ENCODE assay signal across 19 cellular contexts in genomic region chr10:24214762-24215161, GRCh38. TPM values are rescaled to one million over a fixed set of nuclear protein-coding genes. Genes with fewer than 3 reads are reported as not detected.
DNase-seq lines count a peak whose midpoint lies in the region; ATAC-seq, FAIRE-seq and TF ChIP-seq lines count a peak whose summit lies in the region.
"Had no signal": no experiment of that assay in that cellular context is flagged by ENCODE, and none has a peak within 500 bp of the region (broad histone marks: within the 10 kb centered on the region; RNA-seq: fewer than 3 reads in every experiment).

No MANE protein-coding gene starts in this region.

- peaks cover 54% of the 10 kb centered on the region for H3K4me1 Mint-ChIP-seq in Caco-2 (ENCODE audit: low read depth, unreplicated experiment)
- H3K4me1 Mint-ChIP-seq: immature natural killer cell had no signal

- H3K27me3 Mint-ChIP-seq in Caco-2 (ENCODE audit: insufficient read depth, unreplicated experiment), result no peaks in the 10 kb centered on the region

- no peak for TF ChIP-seq POLR2A in prostate gland (IDR thresholded peaks at IDR 0.05)

- intact Hi-C loops in Caco-2 (cut with micrococcal nuclease; ENCODE audit: unreplicated experiment), result no loop called here
- intact Hi-C loops in colonic mucosa (cut with DNase I), result no loop called here
- intact Hi-C loops in prostate gland (cut with DNase I), result no loop called here

- H3K4me3 ChIP-seq in Caco-2 (ENCODE audit: low read depth, low read length), result no peak overlapping the region
- H3K4me3 ChIP-seq in colonic mucosa, result no peak overlapping the region
- H3K4me3 ChIP-seq in keratinocyte (ENCODE audit: control insufficient read depth in 2 of 3, extremely low read depth in 1 of 3, insufficient read depth in 2 of 3, low read depth in 1 of 3, low read length in 3 of 3), result no peak overlapping the region
- H3K4me3 ChIP-seq in prostate gland, result no peak overlapping the region

- H3K27ac ChIP-seq in colonic mucosa, result peak overlapping the region; percentile 15
- no peak overlapping the region for H3K27ac ChIP-seq in keratinocyte (ENCODE audit: control insufficient read depth, insufficient read depth, low read length)
- peak overlapping the region; percentile 6 to 18 for H3K27ac ChIP-seq in prostate gland
- H3K27ac ChIP-seq: foreskin keratinocyte had no signal

- H3K36me3 Mint-ChIP-seq in Caco-2 (ENCODE audit: insufficient read depth, unreplicated experiment), result peaks cover 30% of the 10 kb centered on the region
- H3K36me3 Mint-ChIP-seq: CD8-positive, alpha-beta T cell; immature natural killer cell; stimulated activated naive B cell treated with anti-CD40 and anti-IgM and Interleukin-4, amounts not matched to agents 10 μg/mL and 1 μg/mL and 100 μg/mL, for 72 hours had no signal

- DNase-seq in Caco-2 (peak in 1 of 2 experiments; percentile 30), colonic mucosa (no peak), keratinocyte (ENCODE audit: low read depth, low spot score) (no peak), prostate gland (ENCODE audit: low spot score) (no peak), HuH-7.5 (ENCODE audit: low spot score) (no peak), NCI-H69 (lab: John Stamatoyannopoulos, UW) (no peak)
- no peak for DNase-seq in activated naive CD4-positive, alpha-beta T cell (lab: John Stamatoyannopoulos, UW)
- DNase-seq: activated CD8-positive, alpha-beta T cell treated with anti-CD3 and anti-CD28 coated beads, Interleukin-2, amount 10 ng/mL, durations not matched to agents 7 days and 5 days; CD8-positive, alpha-beta T cell; effector CD4-positive, alpha-beta T cell; GF-D8; immature natural killer cell; IMR-90; NCI-H1105 treated with DMSO at 0.1 percent for 48 hours; NCI-H446; SK-N-SH; stimulated activated naive B cell treated with anti-CD40 and anti-IgM and Interleukin-4, amounts not matched to agents 10 μg/mL and 1 μg/mL and 100 μg/mL, for 72 hours had no signal

- POLR2A ChIA-PET in Caco-2 (lab: Charles Lee), result interaction anchor here (1.0 kb wide), 1 partner anchor 13 kb away, joined by 4 read pairs; no protein-coding TSS in a partner anchor

- no peaks in the 10 kb centered on the region for H3K9me3 Mint-ChIP-seq in Caco-2 (ENCODE audit: unreplicated experiment)
- H3K9me3 Mint-ChIP-seq: CD8-positive, alpha-beta T cell had no signal

- H3K9me1 ChIP-seq in keratinocyte (ENCODE audit: control insufficient read depth, extremely low read depth, insufficient read depth, low read length), result no peaks in the 10 kb centered on the region

- CTCF ChIA-PET in Caco-2 (lab: Charles Lee), result no interaction called here

- WGBS in prostate gland, result 44% methylated on average over 5 of the region's 5 CpGs

- peaks cover 4% of the 10 kb centered on the region; the same call in 1 of the 2 replicates for H3K36me3 ChIP-seq in Caco-2 (ENCODE audit: control insufficient read depth, insufficient read depth, low read length)
- no peaks in the 10 kb centered on the region for H3K36me3 ChIP-seq in colonic mucosa
- no peaks in the 10 kb centered on the region for H3K36me3 ChIP-seq in keratinocyte (ENCODE audit: control insufficient read depth in 2 of 2, extremely low read depth in 1 of 2, insufficient read depth in 2 of 2, low read length in 2 of 2)
- no peaks in the 10 kb centered on the region for H3K36me3 ChIP-seq in prostate gland

- H3K79me2 ChIP-seq in keratinocyte (ENCODE audit: control insufficient read depth, insufficient read depth, low read length), result no peaks in the 10 kb centered on the region

- H3K27me3 ChIP-seq in Caco-2 (replicated peaks; ENCODE audit: control insufficient read depth, insufficient read depth, low read length) (no peaks in the 10 kb centered on the region), colonic mucosa (no peaks in the 10 kb centered on the region), keratinocyte (ENCODE audit: control insufficient read depth, extremely low read depth, insufficient read depth, low read length) (no peaks in the 10 kb centered on the region), prostate gland (replicated peaks; ENCODE audit: insufficient read depth) (no peaks in the 10 kb centered on the region)

- peaks cover 36% of the 10 kb centered on the region for H3K4me1 ChIP-seq in Caco-2
- H3K4me1 ChIP-seq in colonic mucosa, result peaks cover 5% of the 10 kb centered on the region
- H3K4me1 ChIP-seq in keratinocyte (ENCODE audit: control insufficient read depth, extremely low read depth, insufficient read depth, low read length), result peaks cover 19% of the 10 kb centered on the region
- H3K4me1 ChIP-seq in prostate gland (replicated peaks), result no peaks in the 10 kb centered on the region

- H4K20me1 ChIP-seq in keratinocyte (ENCODE audit: control insufficient read depth, extremely low read depth, insufficient read depth, low read length), result no peaks in the 10 kb centered on the region

- ATAC-seq in HG03565 (IDR thresholded peaks at IDR 0.05; ENCODE audit: unreplicated experiment), result no peak
- ATAC-seq: activated CD8-positive, alpha-beta T cell treated with anti-CD3 and anti-CD28 coated beads, Interleukin-2, amount 10 ng/mL, durations not matched to agents 7 days and 5 days; CD8-positive, alpha-beta T cell; stimulated activated naive B cell treated with anti-CD40 and anti-IgM and Interleukin-4, amounts not matched to agents 10 μg/mL and 1 μg/mL and 100 μg/mL, for 72 hours had no signal

- dilution Hi-C loops in keratinocyte (cut with MboI; ENCODE audit: extremely low pct_ligation_motif_present, low sequenced_read_pairs), result no loop called here

- no peak overlapping the region for H3K4me3 Mint-ChIP-seq in Caco-2 (ENCODE audit: unreplicated experiment)
- H3K4me3 Mint-ChIP-seq: activated CD8-positive, alpha-beta T cell treated with anti-CD3 and anti-CD28 coated beads, Interleukin-2, amount 10 ng/mL, durations not matched to agents 7 days and 5 days; CD8-positive, alpha-beta T cell; immature natural killer cell; stimulated activated naive B cell treated with anti-CD40 and anti-IgM and Interleukin-4, amounts not matched to agents 10 μg/mL and 1 μg/mL and 100 μg/mL, for 72 hours had no signal

- H3K4me2 ChIP-seq in keratinocyte (ENCODE audit: control insufficient read depth, extremely low read depth, insufficient read depth, low read depth, low read length), result no peak overlapping the region
- H3K4me2 ChIP-seq: SK-N-SH had no signal

- TF ChIP-seq CTCF in Caco-2 (IDR thresholded peaks at IDR 0.05; ENCODE audit: insufficient read depth in 1 of 2, low read depth in 1 of 2, low read length in 1 of 2, severe bottlenecking in 1 of 2, unreplicated experiment in 1 of 2) (no peak), colonic mucosa (IDR thresholded peaks at IDR 0.05) (no peak), keratinocyte (optimal IDR thresholded peaks at IDR 0.05 in 1 of 3, IDR thresholded peaks at IDR 0.05 in 1 of 3, conservative IDR thresholded peaks at IDR 0.05 in 1 of 3; ENCODE audit: extremely low read depth in 1 of 3, insufficient read depth in 2 of 3, low read length in 3 of 3) (no peak), prostate gland (IDR thresholded peaks at IDR 0.05) (no peak)

- no peaks in the 10 kb centered on the region for H3K9me3 ChIP-seq in Caco-2
- H3K9me3 ChIP-seq in colonic mucosa, result no peaks in the 10 kb centered on the region
- H3K9me3 ChIP-seq in keratinocyte (ENCODE audit: control insufficient read depth, low read depth, low read length), result no peaks in the 10 kb centered on the region
- no peaks in the 10 kb centered on the region for H3K9me3 ChIP-seq in prostate gland
- H3K9me3 ChIP-seq: SK-N-SH had no signal

- BruUV-seq in Caco-2 (replicated peaks; lab: Mats Ljungman, UMichigan), result no TSS peak

- peak overlapping the region; percentile 58 for H3K27ac Mint-ChIP-seq in Caco-2 (ENCODE audit: unreplicated experiment)
- H3K27ac Mint-ChIP-seq: activated CD8-positive, alpha-beta T cell treated with anti-CD3 and anti-CD28 coated beads, Interleukin-2, amount 10 ng/mL, durations not matched to agents 7 days and 5 days; CD8-positive, alpha-beta T cell; immature natural killer cell; stimulated activated naive B cell treated with anti-CD40 and anti-IgM and Interleukin-4, amounts not matched to agents 10 μg/mL and 1 μg/mL and 100 μg/mL, for 72 hours had no signal

- peak overlapping the region in 1 of 2 donors; percentile 55 for H3K9ac ChIP-seq in colonic mucosa (ENCODE audit: low read depth in 2 of 2, low read length in 2 of 2)
- no peak overlapping the region for H3K9ac ChIP-seq in keratinocyte (ENCODE audit: control insufficient read depth, extremely low read depth, insufficient read depth, low read length)
- H3K9ac ChIP-seq: SK-N-SH had no signal

- H2AFZ ChIP-seq in keratinocyte (ENCODE audit: control insufficient read depth, low read length), result peak overlapping the region; percentile 70

- no peak for FAIRE-seq in keratinocyte (lab: Jason Lieb, UNC)

RNA-seq across cellular contexts. Expression of gene KIAA1217, which starts 5.8 kb away (rescaled TPM):
- total RNA-seq in Caco-2 (2022), result 166 and 171 TPM in 2 replicates
- total RNA-seq in colonic mucosa, result 10 to 100 TPM; 34.2 to 61.2 TPM
- polyA plus RNA-seq in keratinocyte, result 8.0 to 12.6 TPM (median 10.4 TPM) in 3 replicates
- polyA plus RNA-seq in keratinocyte (2011; ENCODE audit: low read depth), result 23.1 TPM
- polyA plus RNA-seq in keratinocyte (2011; cell fraction: cytosol; rRNA removed), result 7.7 and 9.0 TPM in 2 replicates
- polyA plus RNA-seq in keratinocyte (2011; cell fraction: nucleus; rRNA removed), result 50.6 and 52.0 TPM in 2 replicates
- polyA plus RNA-seq in keratinocyte (2012; ENCODE audit: low replicate concordance), result 11.9 and 14.5 TPM in 2 replicates
- 18.5 to 31.6 TPM (median 27.2 TPM) in 3 replicates for polyA minus RNA-seq in keratinocyte
- polyA minus RNA-seq in keratinocyte (2011; cell fraction: cytosol; rRNA and poly(A)+ RNA removed), result 9.4 TPM
- 25.2 and 61.7 TPM in 2 replicates for polyA minus RNA-seq in keratinocyte (2011; cell fraction: nucleus; rRNA and poly(A)+ RNA removed)
- 100 to 1,000 TPM in 1 of 2 donors, 10 to 100 TPM in 1; 92.5 to 188 TPM for total RNA-seq in prostate gland
- total RNA-seq: activated CD8-positive, alpha-beta T cell treated with anti-CD3 and anti-CD28 coated beads, Interleukin-2, amount 10 ng/mL, durations not matched to agents 7 days and 5 days had no signal
- polyA plus RNA-seq: immature natural killer cell had no signal
